Comparison of ENCODE assay signal across 15 cellular contexts in the genomic region with DNA sequence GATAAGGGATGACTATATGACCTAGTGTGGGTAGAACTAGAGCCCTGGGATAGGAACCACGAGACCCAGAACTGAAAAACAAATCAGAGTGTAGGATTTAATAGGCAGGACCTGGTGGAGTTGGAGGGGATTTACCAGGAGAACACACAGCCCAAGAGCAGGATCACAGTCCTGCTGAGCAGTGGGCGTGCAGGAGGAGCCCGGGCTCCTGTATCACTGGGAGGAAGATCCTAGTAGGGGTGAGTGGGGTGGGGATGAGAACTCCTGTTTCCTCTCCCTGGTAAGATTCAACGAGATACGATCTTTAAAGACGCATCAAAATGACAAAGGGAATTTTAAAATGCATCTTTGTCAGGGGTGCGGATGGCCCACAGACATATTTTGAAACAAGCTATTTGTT.
DNase-seq lines count a peak whose midpoint lies in the region; ATAC-seq and TF ChIP-seq lines count a peak whose summit lies in the region.
"Had no signal": no experiment of that assay in that cellular context is flagged by ENCODE, and none has a peak within 500 bp of the region (broad histone marks: within the 10 kb centered on the region; RNA-seq: fewer than 3 reads in every experiment).

No MANE protein-coding gene starts in this region.

- H3K79me1 ChIP-seq in H9 (ENCODE audit: insufficient read depth, low read depth, low read length, poor library complexity, severe bottlenecking), result no peaks in the 10 kb centered on the region

- H3K27me3 ChIP-seq in H9 (ENCODE audit: insufficient read depth, low read length) (no peaks in the 10 kb centered on the region), endodermal cell (ENCODE audit: control insufficient read depth, insufficient read depth, low read length, poor library complexity, severe bottlenecking) (no peaks in the 10 kb centered on the region), upper lobe of right lung (no peaks in the 10 kb centered on the region), sigmoid colon (no peaks in the 10 kb centered on the region)

- H3K4me1 Mint-ChIP-seq in H9 (peaks cover 7% of the 10 kb centered on the region in 2 experiments), endodermal cell (no peaks in the 10 kb centered on the region)
- H3K4me1 Mint-ChIP-seq: CD4-positive, alpha-beta memory T cell had no signal

- H3K9me3 Mint-ChIP-seq in H9 (peaks cover 11 to 17% of the 10 kb centered on the region in 2 experiments; a peak in 4 of 5 replicates), endodermal cell (peaks cover 32% of the 10 kb centered on the region)

- H3K27ac Mint-ChIP-seq in H9 (peak overlapping the region; percentile 40 to 89 (median 70); a peak in 3 of 7 replicates), endodermal cell (peak overlapping the region; percentile 53)
- H3K27ac Mint-ChIP-seq: CD4-positive, alpha-beta memory T cell had no signal

- no CpG with 5 or more reads among the region's 7 CpGs for whole genome bisulfite sequencing in H9 (ENCODE audit: extremely low coverage, insufficient read length, low lambda C conversion rate)
- WGBS in endodermal cell (ENCODE audit: insufficient coverage in 1 of 2, insufficient read length in 1 of 2), 2 experiments, result 83 to 100% methylated on average over 4 to 7 of the region's 7 CpGs
- 68 to 73% methylated on average over 7 of the region's 7 CpGs for WGBS in sigmoid colon, 2 donors

- H3K9me3 ChIP-seq in H9 (ENCODE audit: control insufficient read depth, low read depth, low read length) (no peaks in the 10 kb centered on the region), endodermal cell (ENCODE audit: control insufficient read depth, low read length) (peaks cover 36% of the 10 kb centered on the region), upper lobe of right lung (no peaks in the 10 kb centered on the region), sigmoid colon (no peaks in the 10 kb centered on the region)

- no peak overlapping the region for H2AFZ ChIP-seq in H9 (ENCODE audit: low read length)
- H2AFZ ChIP-seq: GM23248 had no signal

- no peak overlapping the region for H2BK20ac ChIP-seq in H9 (ENCODE audit: low read depth, low read length, poor library complexity, severe bottlenecking)

- H4K20me1 ChIP-seq in H9 (ENCODE audit: control insufficient read depth, insufficient read depth, insufficient read length), result no peaks in the 10 kb centered on the region

- TF ChIP-seq CTCF in H9 (conservative IDR thresholded peaks at IDR 0.05) (no peak), endodermal cell (conservative IDR thresholded peaks at IDR 0.05) (no peak), upper lobe of right lung (IDR thresholded peaks at IDR 0.05) (no peak), sigmoid colon (IDR thresholded peaks at IDR 0.05) (no peak)

- intact Hi-C loops in upper lobe of right lung (cut with DNase I) (no loop called here), sigmoid colon (cut with DNase I) (no loop called here)

- no peak overlapping the region for H3K23ac ChIP-seq in H9 (ENCODE audit: insufficient read length, low read depth, low read length)

- no peak overlapping the region for H3K56ac ChIP-seq in H9 (ENCODE audit: insufficient read length, low read depth, low read length)

- no peaks in the 10 kb centered on the region for H3K4me1 ChIP-seq in H9 (ENCODE audit: insufficient read depth, low read length)
- no peaks in the 10 kb centered on the region for H3K4me1 ChIP-seq in endodermal cell (ENCODE audit: control insufficient read depth, insufficient read depth, low read length)
- no peaks in the 10 kb centered on the region for H3K4me1 ChIP-seq in upper lobe of right lung
- no peaks in the 10 kb centered on the region for H3K4me1 ChIP-seq in sigmoid colon

- H3K36me3 ChIP-seq in endodermal cell (ENCODE audit: control insufficient read depth, insufficient read depth, low read length) (no peaks in the 10 kb centered on the region), upper lobe of right lung (no peaks in the 10 kb centered on the region), sigmoid colon (no peaks in the 10 kb centered on the region)

- TF ChIP-seq EP300 in sigmoid colon (IDR thresholded peaks at IDR 0.05), result no peak

- H4K91ac ChIP-seq in H9 (ENCODE audit: insufficient read length, low read depth, low read length), result no peak overlapping the region

- no peak overlapping the region for H3K18ac ChIP-seq in H9 (ENCODE audit: insufficient read length, low read depth, low read length)

- H2BK120ac ChIP-seq in H9 (ENCODE audit: low read depth, low read length, poor library complexity, severe bottlenecking), result no peak overlapping the region

- no peak overlapping the region for H2AK5ac ChIP-seq in H9 (ENCODE audit: insufficient read length, low read length)

- H3K14ac ChIP-seq in H9 (ENCODE audit: insufficient read depth, low read length), result no peak overlapping the region

- DNase-seq in H9 (no peak), endodermal cell (peak; percentile 51), iPS-NIHi7 (ENCODE audit: extremely low spot score) (peak; percentile 29), upper lobe of right lung (no peak), sigmoid colon (no peak)
- DNase-seq: C1 segment of cervical spinal cord; Calu3; CD4-positive, alpha-beta memory T cell; COR-L47; DMS53; DMS79 treated with DMSO at 0.1 percent for 48 hours; GF-D8; GM23248 had no signal

- H3K9ac ChIP-seq in H9 (ENCODE audit: extremely low read depth, insufficient read length, low read length) (no peak overlapping the region), endodermal cell (ENCODE audit: extremely low read depth, low read length, poor library complexity, severe bottlenecking) (no peak overlapping the region)
- H3K9ac ChIP-seq: GM23248 had no signal

- H3T11ph ChIP-seq in H9 (ENCODE audit: low read length), result no peak overlapping the region

- no peak overlapping the region for H3K27ac ChIP-seq in H9 (ENCODE audit: insufficient read length, low read depth, low read length)
- no peak overlapping the region for H3K27ac ChIP-seq in endodermal cell (ENCODE audit: low read depth, low read length)
- no peak overlapping the region for H3K27ac ChIP-seq in upper lobe of right lung
- no peak overlapping the region for H3K27ac ChIP-seq in sigmoid colon
- H3K27ac ChIP-seq: GM23248 had no signal

- no peak for TF ChIP-seq POLR2A in sigmoid colon (IDR thresholded peaks at IDR 0.05)

- H3K23me2 ChIP-seq in H9 (ENCODE audit: insufficient read length, low read depth, low read length, poor library complexity, severe bottlenecking), result no peaks in the 10 kb centered on the region

- no peak overlapping the region for H3K4me3 ChIP-seq in endodermal cell (ENCODE audit: low read length)
- H3K4me3 ChIP-seq in upper lobe of right lung, result no peak overlapping the region
- no peak overlapping the region for H3K4me3 ChIP-seq in sigmoid colon
- H3K4me3 ChIP-seq: GM23248 had no signal

- H3K4ac ChIP-seq in H9 (ENCODE audit: low read depth, low read length), result no peak overlapping the region

- H4K8ac ChIP-seq in H9 (replicated peaks; ENCODE audit: insufficient read length, low read depth, low read length), result no peak overlapping the region

- no peak overlapping the region for H2BK12ac ChIP-seq in H9 (ENCODE audit: insufficient read length, low read depth, low read length)

- H3K27me3 Mint-ChIP-seq in H9 (ENCODE audit: low read depth) (no peaks in the 10 kb centered on the region; the same call in 1 of the 2 replicates), endodermal cell (ENCODE audit: insufficient read depth) (no peaks in the 10 kb centered on the region)
- H3K27me3 Mint-ChIP-seq: CD4-positive, alpha-beta memory T cell had no signal

- no peak for ATAC-seq in upper lobe of right lung
- no peak for ATAC-seq in GM18861 (IDR thresholded peaks at IDR 0.05; ENCODE audit: unreplicated experiment)
- ATAC-seq: HCT116 had no signal

- H3K79me2 ChIP-seq in H9 (ENCODE audit: insufficient read depth, low read length), result no peaks in the 10 kb centered on the region

- H2BK15ac ChIP-seq in H9 (ENCODE audit: low read depth, low read length), result no peak overlapping the region

- H3K4me3 Mint-ChIP-seq in H9 (no peak overlapping the region), endodermal cell (no peak overlapping the region)
- H3K4me3 Mint-ChIP-seq: CD4-positive, alpha-beta memory T cell had no signal

- H3K4me2 ChIP-seq in H9 (ENCODE audit: insufficient read depth, insufficient read length, low read length), result no peak overlapping the region

- no peak overlapping the region for H4K5ac ChIP-seq in H9 (ENCODE audit: insufficient read length, low read depth, low read length)

- H3K36me3 Mint-ChIP-seq in H9 (ENCODE audit: insufficient read depth in 1 of 3, low read depth in 3 of 3) (peaks cover 0 to 6% (median 3%) of the 10 kb centered on the region in 3 experiments; a peak in 2 of 7 replicates), endodermal cell (ENCODE audit: low read depth) (no peaks in the 10 kb centered on the region)
- H3K36me3 Mint-ChIP-seq: CD4-positive, alpha-beta memory T cell had no signal

- no peak overlapping the region for H2BK5ac ChIP-seq in H9 (ENCODE audit: insufficient read length, low read length)

Comparison
In these comparisons a context has a peak if more than half of its experiments do, and no peak if none do; other contexts are left out.
1. DNase-seq: peak in endodermal cell (single experiment) and iPS-NIHi7 (single experiment); none in H9 (single experiment), upper lobe of right lung (single experiment) and sigmoid colon (single experiment).